14 cellular contexts compared by ENCODE assay signal in genomic region chr1:93905734-93906133, GRCh38. TPM values are rescaled to one million over a fixed set of nuclear protein-coding genes. Genes with fewer than 3 reads are reported as not detected.
A peak's percentile ranks its signal among the peaks of the same experiment; 100 is the strongest.
DNase-seq lines count a peak whose midpoint lies in the region; ATAC-seq and TF ChIP-seq lines count a peak whose summit lies in the region.
"Had no signal": no experiment of that assay in that cellular context is flagged by ENCODE, and none has a peak within 500 bp of the region (broad histone marks: within the 10 kb centered on the region; RNA-seq: fewer than 3 reads in every experiment).

No MANE protein-coding gene starts in this region.

- H3K4me3 ChIP-seq in fibroblast of pulmonary artery (replicated peaks; ENCODE audit: low read depth, low read length): no peak overlapping the region
- H3K4me3 ChIP-seq: spleen had no signal

- H3K9me3 Mint-ChIP-seq in activated naive CD4-positive, alpha-beta T cell treated with anti-CD3 and anti-CD28 coated beads, Interleukin-2, amount 50 U/mL, for 24 hours: no peaks in the 10 kb centered on the region
- H3K9me3 Mint-ChIP-seq in type B pancreatic cell (no peaks in the 10 kb centered on the region), T-cell (no peaks in the 10 kb centered on the region)

- TF ChIP-seq CTCF in fibroblast of pulmonary artery (IDR thresholded peaks at IDR 0.05; ENCODE audit: low read length, missing control alignments) (no peak), type B pancreatic cell (conservative IDR thresholded peaks at IDR 0.05) (no peak)

- ATAC-seq in T-helper 17 cell (no peak), GM18511 (IDR thresholded peaks at IDR 0.05; ENCODE audit: unreplicated experiment) (no peak), T-cell (replicated peaks in 1 of 4) (no peak), HG02763 (IDR thresholded peaks at IDR 0.05; ENCODE audit: unreplicated experiment) (no peak)
- ATAC-seq: naive thymus-derived CD4-positive, alpha-beta T cell; Right ventricle myocardium inferior had no signal

- POLR2A ChIA-PET in T-cell (lab: Charles Lee): no interaction called here

- no peak overlapping the region for H3K27ac Mint-ChIP-seq in activated naive CD4-positive, alpha-beta T cell treated with anti-CD3 and anti-CD28 coated beads, Interleukin-2, amount 50 U/mL, for 24 hours
- H3K27ac Mint-ChIP-seq in T-helper 17 cell (peak overlapping the region; percentile 49), type B pancreatic cell (no peak overlapping the region), T-cell (peak overlapping the region in 1 of 2 donors; percentile 39)
- H3K27ac Mint-ChIP-seq: naive thymus-derived CD4-positive, alpha-beta T cell had no signal

- DNase-seq in activated naive CD4-positive, alpha-beta T cell treated with Interleukin-2 at 50 U/mL for 16 hours: no peak
- DNase-seq in T-helper 17 cell (no peak), fibroblast of pulmonary artery (ENCODE audit: low read depth) (peak; percentile 30), type B pancreatic cell (ENCODE audit: extremely low spot score, unreplicated experiment) (no peak), T-cell (no peak)
- DNase-seq: DMS53; naive thymus-derived CD4-positive, alpha-beta T cell; NCI-H510A; spleen; WERI-Rb-1 had no signal

- peaks cover 50% of the 10 kb centered on the region for H3K4me1 Mint-ChIP-seq in activated naive CD4-positive, alpha-beta T cell treated with anti-CD3 and anti-CD28 coated beads, Interleukin-2, amount 50 U/mL, for 24 hours
- H3K4me1 Mint-ChIP-seq in T-helper 17 cell: peaks cover 28% of the 10 kb centered on the region
- H3K4me1 Mint-ChIP-seq in type B pancreatic cell (ENCODE audit: unreplicated experiment): peaks cover 22% of the 10 kb centered on the region
- peaks cover 44 to 50% (median 49%) of the 10 kb centered on the region in 3 donors for H3K4me1 Mint-ChIP-seq in T-cell

- no peaks in the 10 kb centered on the region for H3K9me3 ChIP-seq in T-helper 17 cell (ENCODE audit: control insufficient read depth, low read length, poor library complexity, severe bottlenecking)

- no peaks in the 10 kb centered on the region for H3K27me3 Mint-ChIP-seq in activated naive CD4-positive, alpha-beta T cell treated with anti-CD3 and anti-CD28 coated beads, Interleukin-2, amount 50 U/mL, for 24 hours
- H3K27me3 Mint-ChIP-seq in T-helper 17 cell (no peaks in the 10 kb centered on the region), type B pancreatic cell (no peaks in the 10 kb centered on the region), T-cell (no peaks in the 10 kb centered on the region)
- H3K27me3 Mint-ChIP-seq: naive thymus-derived CD4-positive, alpha-beta T cell had no signal

- H3K4me3 Mint-ChIP-seq in activated naive CD4-positive, alpha-beta T cell treated with anti-CD3 and anti-CD28 coated beads, Interleukin-2, amount 50 U/mL, for 24 hours: peak overlapping the region; percentile 44
- H3K4me3 Mint-ChIP-seq in T-helper 17 cell: no peak overlapping the region
- peak overlapping the region; percentile 76 for H3K4me3 Mint-ChIP-seq in type B pancreatic cell
- no peak overlapping the region for H3K4me3 Mint-ChIP-seq in T-cell

- peaks cover 8% of the 10 kb centered on the region for H3K36me3 Mint-ChIP-seq in activated naive CD4-positive, alpha-beta T cell treated with anti-CD3 and anti-CD28 coated beads, Interleukin-2, amount 50 U/mL, for 24 hours
- H3K36me3 Mint-ChIP-seq in T-helper 17 cell (ENCODE audit: low read depth) (peaks cover 4% of the 10 kb centered on the region), type B pancreatic cell (peaks cover 5% of the 10 kb centered on the region), T-cell (peaks cover 8% of the 10 kb centered on the region)

- CTCF ChIA-PET in T-cell (lab: Charles Lee): no interaction called here

RNA-seq across cellular contexts. Expression of gene GCLM, which starts 3.5 kb away (rescaled TPM):
- total RNA-seq in T-helper 17 cell (10 to 100 TPM; 11.1 to 12.8 TPM), type B pancreatic cell (ENCODE audit: low replicate concordance) (16.6 and 34.2 TPM in 2 replicates), T-cell (10 to 100 TPM in 4 of 5 donors, 1 to 10 TPM in 1; 8.7 to 20.6 (median 17.9) TPM)

RNA-seq across cellular contexts. Expression of gene DNTTIP2, which starts 26.7 kb away (rescaled TPM):
- total RNA-seq in T-helper 17 cell (10 to 100 TPM; 70.4 to 74.5 TPM), type B pancreatic cell (ENCODE audit: low replicate concordance) (47.1 and 55.1 TPM in 2 replicates), T-cell (10 to 100 TPM; 60.4 to 90.7 (median 69.8) TPM)

Comparison
In these comparisons a context has a peak if more than half of its experiments do, and no peak if none do; other contexts are left out.
1. H3K4me3 Mint-ChIP-seq: peak in activated naive CD4-positive, alpha-beta T cell treated with anti-CD3 and anti-CD28 coated beads, Interleukin-2, amount 50 U/mL, for 24 hours (single experiment) and type B pancreatic cell (single experiment); none in T-helper 17 cell (single experiment) and T-cell (0 of 3).